16 cellular contexts compared by ENCODE assay signal in the genomic region with DNA sequence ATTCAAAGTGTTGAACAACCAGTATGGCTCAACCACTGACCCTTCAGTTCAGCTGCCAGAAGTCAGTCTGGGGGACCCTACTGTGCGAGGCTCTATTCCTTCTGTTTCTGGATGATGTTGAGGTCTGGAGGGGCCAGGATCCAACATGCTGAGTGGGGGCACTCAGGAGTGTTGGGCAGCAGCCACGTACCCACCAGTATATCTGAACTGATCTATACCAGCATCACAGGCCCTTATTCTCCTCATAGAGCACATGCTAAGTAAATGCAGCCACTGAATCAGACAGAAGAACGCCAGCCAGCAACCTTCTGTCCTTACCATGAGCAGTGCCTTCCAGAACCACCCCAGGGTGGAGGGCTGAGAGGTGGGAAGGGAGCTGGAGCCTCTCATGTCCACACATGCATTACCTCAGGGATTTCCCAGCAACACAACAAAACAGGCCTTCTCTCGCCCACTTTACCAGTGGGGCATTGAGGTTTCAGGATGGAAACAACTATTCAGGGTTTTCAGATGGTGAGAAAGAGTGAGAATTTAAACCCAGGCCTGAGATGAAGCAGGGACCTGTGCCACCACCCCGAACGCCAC. TPM values are rescaled to one million over a fixed set of nuclear protein-coding genes. Genes with fewer than 3 reads are reported as not detected.
DNase-seq lines count a peak whose midpoint lies in the region; ATAC-seq, FAIRE-seq and TF ChIP-seq lines count a peak whose summit lies in the region.
"Had no signal": no experiment of that assay in that cellular context is flagged by ENCODE, and none has a peak within 500 bp of the region (broad histone marks: within the 10 kb centered on the region; RNA-seq: fewer than 3 reads in every experiment).

No MANE protein-coding gene starts in this region.

- H3K36me3 ChIP-seq in HUES64 (ENCODE audit: insufficient read depth, low read length) (no peaks in the 10 kb centered on the region), neuronal stem cell (replicated peaks in 1 of 2; ENCODE audit: control insufficient read depth in 2 of 2, insufficient read depth in 2 of 2, low read length in 2 of 2) (no peaks in the 10 kb centered on the region), mucosa of descending colon (ENCODE audit: low read depth) (no peaks in the 10 kb centered on the region), small intestine (ENCODE audit: control insufficient read depth in 2 of 2, insufficient read depth in 2 of 2, low read length in 2 of 2) (no peaks in the 10 kb centered on the region)
- H3K36me3 ChIP-seq: SJSA1 had no signal

- no peaks in the 10 kb centered on the region for H3K36me3 Mint-ChIP-seq in stimulated activated effector memory CD8-positive, alpha-beta T cell treated with anti-CD3 and anti-CD28 coated beads, Interleukin-12 subunit alpha, Interleukin-12 subunit beta, amount 100 ng/mL, for 72 hours

- WGBS in HUES64, result 94% methylated on average over 6 of the region's 6 CpGs
- WGBS in neuronal stem cell (ENCODE audit: extremely low coverage in 2 of 2, insufficient read length in 2 of 2, insufficient replicate concordance in 1 of 2), 2 donors, result no CpG with 5 or more reads among the region's 6 CpGs
- WGBS in small intestine, 3 donors, result 80 to 91% (median 89%) methylated on average over 6 of the region's 6 CpGs

- H2AK5ac ChIP-seq in neuronal stem cell (ENCODE audit: low read depth, low read length), result no peak overlapping the region

- H3K4ac ChIP-seq in neuronal stem cell (ENCODE audit: low read length), result no peak overlapping the region

- H3K27me3 ChIP-seq in HUES64 (ENCODE audit: insufficient read depth, low read length), result no peaks in the 10 kb centered on the region
- H3K27me3 ChIP-seq in neuronal stem cell (ENCODE audit: control insufficient read depth in 3 of 3, insufficient read depth in 3 of 3, low read depth in 1 of 3, low read length in 3 of 3), result peaks cover 0 to 9% (median 0%) of the 10 kb centered on the region in 3 experiments
- no peaks in the 10 kb centered on the region for H3K27me3 ChIP-seq in small intestine (ENCODE audit: control insufficient read depth in 2 of 2, insufficient read depth in 2 of 2, low read length in 2 of 2)

- H3K79me1 ChIP-seq in neuronal stem cell (ENCODE audit: low read depth, low read length), result no peaks in the 10 kb centered on the region

- no peak overlapping the region for H2BK5ac ChIP-seq in neuronal stem cell (ENCODE audit: low read length)

- no peak overlapping the region for H2BK12ac ChIP-seq in neuronal stem cell (ENCODE audit: low read length)

- H3K27ac Mint-ChIP-seq in stimulated activated effector memory CD8-positive, alpha-beta T cell treated with anti-CD3 and anti-CD28 coated beads, Interleukin-12 subunit alpha, Interleukin-12 subunit beta, amount 100 ng/mL, for 72 hours, result no peak overlapping the region
- H3K27ac Mint-ChIP-seq: CD4-positive, alpha-beta memory T cell had no signal

- H4K91ac ChIP-seq in neuronal stem cell (ENCODE audit: low read depth, low read length, poor library complexity), result no peak overlapping the region

- H3K4me1 Mint-ChIP-seq in stimulated activated effector memory CD8-positive, alpha-beta T cell treated with anti-CD3 and anti-CD28 coated beads, Interleukin-12 subunit alpha, Interleukin-12 subunit beta, amount 100 ng/mL, for 72 hours, result peaks cover 6% of the 10 kb centered on the region

- no peak overlapping the region for H3K4me2 ChIP-seq in neuronal stem cell (ENCODE audit: insufficient read depth, low read length, poor library complexity, severe bottlenecking)

- no peaks in the 10 kb centered on the region for H3K9me3 ChIP-seq in HUES64 (ENCODE audit: insufficient read depth, low read depth, low read length)
- no peaks in the 10 kb centered on the region for H3K9me3 ChIP-seq in neuronal stem cell (replicated peaks in 1 of 2; ENCODE audit: control insufficient read depth in 2 of 2, insufficient read depth in 1 of 2, low read depth in 1 of 2, low read length in 2 of 2)
- peaks cover 8% of the 10 kb centered on the region for H3K9me3 ChIP-seq in mucosa of descending colon
- no peaks in the 10 kb centered on the region for H3K9me3 ChIP-seq in small intestine (ENCODE audit: control insufficient read depth, low read depth)
- H3K9me3 ChIP-seq: SJSA1 had no signal

- peaks cover 3% of the 10 kb centered on the region for H3K9me3 Mint-ChIP-seq in stimulated activated effector memory CD8-positive, alpha-beta T cell treated with anti-CD3 and anti-CD28 coated beads, Interleukin-12 subunit alpha, Interleukin-12 subunit beta, amount 100 ng/mL, for 72 hours

- H4K8ac ChIP-seq in neuronal stem cell (ENCODE audit: low read depth, low read length), result no peak overlapping the region

- H3K4me1 ChIP-seq in HUES64 (ENCODE audit: insufficient read depth, low read length) (peaks cover 30% of the 10 kb centered on the region), neuronal stem cell (ENCODE audit: control insufficient read depth in 2 of 2, insufficient read depth in 1 of 2, low read depth in 1 of 2, low read length in 2 of 2) (peaks cover 0 to 7% of the 10 kb centered on the region in 2 donors), mucosa of descending colon (ENCODE audit: low read depth) (no peaks in the 10 kb centered on the region), small intestine (ENCODE audit: control insufficient read depth in 2 of 2, insufficient read depth in 1 of 2, low read depth in 1 of 2, low read length in 1 of 2) (no peaks in the 10 kb centered on the region)
- H3K4me1 ChIP-seq: SJSA1 had no signal

- no peak overlapping the region for H2BK120ac ChIP-seq in neuronal stem cell (ENCODE audit: low read depth, low read length)

- no peak overlapping the region for H3K14ac ChIP-seq in neuronal stem cell (ENCODE audit: low read length)

- no peak overlapping the region for H2BK15ac ChIP-seq in neuronal stem cell (ENCODE audit: low read length)

- TF ChIP-seq CTCF in C4-2B (conservative IDR thresholded peaks at IDR 0.05), result no peak
- TF ChIP-seq CTCF in epithelial cell of esophagus (IDR thresholded peaks at IDR 0.05; ENCODE audit: insufficient read depth, low read depth, low read length, missing control alignments), result no peak
- no peak for TF ChIP-seq CTCF in mucosa of descending colon (IDR thresholded peaks at IDR 0.05)

- H3K27ac ChIP-seq in C4-2B (peak overlapping the region; percentile 30), HUES64 (ENCODE audit: low read depth, low read length) (peak overlapping the region; percentile 33; the same call in 1 of the 2 replicates), neuronal stem cell (replicated peaks; ENCODE audit: low read length) (no peak overlapping the region), small intestine (ENCODE audit: low read depth in 1 of 2, low read length in 1 of 2) (no peak overlapping the region)
- H3K27ac ChIP-seq: GM23248, SJSA1 had no signal

- H3K4me3 ChIP-seq in HUES64 (ENCODE audit: low read length) (no peak overlapping the region), epithelial cell of esophagus (ENCODE audit: low read length) (no peak overlapping the region), neuronal stem cell (ENCODE audit: low read length in 2 of 2) (no peak overlapping the region), mucosa of descending colon (no peak overlapping the region), small intestine (ENCODE audit: low read depth in 1 of 2, low read length in 2 of 2) (no peak overlapping the region)
- H3K4me3 ChIP-seq: GM23248, SJSA1 had no signal

- intact Hi-C loops in mucosa of descending colon (cut with DNase I, micrococcal nuclease), result no loop called here

- ATAC-seq in mucosa of descending colon, result no peak
- no peak for ATAC-seq in stimulated activated effector memory CD8-positive, alpha-beta T cell treated with anti-CD3 and anti-CD28 coated beads, Interleukin-12 subunit alpha, Interleukin-12 subunit beta, amount 100 ng/mL, for 72 hours

- no peak overlapping the region for H3K23ac ChIP-seq in neuronal stem cell (ENCODE audit: low read depth, low read length, poor library complexity)

- DNase-seq in epithelial cell of esophagus (ENCODE audit: low read depth), result peak; percentile 70
- DNase-seq in neuronal stem cell (ENCODE audit: low spot score), result no peak
- DNase-seq in D341Med (ENCODE audit: low spot score), result no peak
- no peak for DNase-seq in mucosa of descending colon
- DNase-seq in stimulated activated effector memory CD8-positive, alpha-beta T cell treated with anti-CD3 and anti-CD28 coated beads, Interleukin-12 subunit alpha, Interleukin-12 subunit beta, amount 100 ng/mL, for 72 hours (ENCODE audit: low spot score in 2 of 2), result no peak
- no peak for DNase-seq in small intestine
- DNase-seq: ACHN; CD4-positive, alpha-beta memory T cell; GM23248; Kasumi-1; NCI-H146; NCI-H69 had no signal

- H2AFZ ChIP-seq in neuronal stem cell (ENCODE audit: low read length), result peak overlapping the region; percentile 25
- H2AFZ ChIP-seq: GM23248 had no signal

- H3K9ac ChIP-seq in HUES64 (ENCODE audit: low read depth, low read length), result no peak overlapping the region
- H3K9ac ChIP-seq in neuronal stem cell (ENCODE audit: low read depth, low read length, poor library complexity), result no peak overlapping the region
- H3K9ac ChIP-seq: GM23248 had no signal

- FAIRE-seq in small intestine (lab: Jason Lieb, UNC), result no peak

- peak overlapping the region; percentile 0 for H3K18ac ChIP-seq in neuronal stem cell (ENCODE audit: low read length)

- H3K4me3 Mint-ChIP-seq in stimulated activated effector memory CD8-positive, alpha-beta T cell treated with anti-CD3 and anti-CD28 coated beads, Interleukin-12 subunit alpha, Interleukin-12 subunit beta, amount 100 ng/mL, for 72 hours, result no peak overlapping the region
- H3K4me3 Mint-ChIP-seq: CD4-positive, alpha-beta memory T cell had no signal

RNA-seq across cellular contexts. Expression of gene MSMB, which starts 6.8 kb away (rescaled TPM):
- not detected for polyA plus RNA-seq in HUES64 (2013, experiment 1 of 2)
- not detected for polyA plus RNA-seq in HUES64 (2013, experiment 2 of 2)
- not detected for polyA plus RNA-seq in neuronal stem cell (2013, experiment 1 of 2)
- polyA plus RNA-seq in neuronal stem cell (2013, experiment 2 of 2), result not detected
- total RNA-seq in mucosa of descending colon, result not detected
- polyA plus RNA-seq in small intestine, result 10 to 100 TPM in 1 of 3 donors, under 1 TPM in 1, not detected in 1; 0.58 to 46.3 TPM
- total RNA-seq: CD4-positive, alpha-beta memory T cell; Daoy; GM23248; SJSA1 had no signal
- polyA plus RNA-seq: CD4-positive, alpha-beta memory T cell; GM23248 had no signal

RNA-seq across cellular contexts. Expression of gene NCOA4, which starts 22.5 kb away (rescaled TPM):
- 58.9 TPM for polyA plus RNA-seq in HUES64 (2013, experiment 1 of 2)
- polyA plus RNA-seq in HUES64 (2013, experiment 2 of 2), result 63.2 TPM
- 39.8 TPM for polyA plus RNA-seq in neuronal stem cell (2013, experiment 1 of 2)
- 39.0 TPM for polyA plus RNA-seq in neuronal stem cell (2013, experiment 2 of 2)
- total RNA-seq in mucosa of descending colon, result 100 to 1,000 TPM; 183 to 206 (median 193) TPM
- 100 to 1,000 TPM in 2 of 3 donors, 10 to 100 TPM in 1; 82.1 to 245 (median 236) TPM for polyA plus RNA-seq in small intestine

Comparison
In these comparisons a context has a peak if more than half of its experiments do, and no peak if none do; other contexts are left out.
1. H3K27ac ChIP-seq: peak in C4-2B (single experiment) and HUES64 (single experiment); none in neuronal stem cell (single experiment) and small intestine (0 of 2).